ENCODE assay signal across 22 cellular contexts in genomic region chr10:125095776-125096175, GRCh38.
DNase-seq lines count a peak whose midpoint lies in the region; ATAC-seq, FAIRE-seq and TF ChIP-seq lines count a peak whose summit lies in the region.
"Had no signal": no experiment of that assay in that cellular context is flagged by ENCODE, and none has a peak within 500 bp of the region (broad histone marks: within the 10 kb centered on the region; RNA-seq: fewer than 3 reads in every experiment).

No MANE protein-coding gene starts in this region.

- no peak overlapping the region for H2BK120ac ChIP-seq in H9 (ENCODE audit: low read depth, low read length, poor library complexity, severe bottlenecking)

- ATAC-seq in activated T-cell treated with anti-CD3 and anti-CD28 coated beads, Interleukin-2, amount 50 U/mL, for 4 hours, result no peak

- H3K4me3 Mint-ChIP-seq in H9 (no peak overlapping the region; a peak in 1 of 5 replicates), mesothelial cell of epicardium (no peak overlapping the region)
- H3K4me3 Mint-ChIP-seq in dendritic cell treated with granulocyte-macrophage colony-stimulating factor and Interleukin-4, amounts not matched to agents 40 ng/mL and 50 ng/mL, for 4 days, result no peak overlapping the region
- H3K4me3 Mint-ChIP-seq in activated T-cell treated with anti-CD3 and anti-CD28 coated beads, Interleukin-2, amount 50 U/mL, for 4 hours, result no peak overlapping the region
- H3K4me3 Mint-ChIP-seq: CD4-positive, alpha-beta memory T cell had no signal

- no peaks in the 10 kb centered on the region for H3K9me3 Mint-ChIP-seq in H9
- H3K9me3 Mint-ChIP-seq in dendritic cell treated with granulocyte-macrophage colony-stimulating factor and Interleukin-4, amounts not matched to agents 40 ng/mL and 50 ng/mL, for 4 days, result no peaks in the 10 kb centered on the region
- no peaks in the 10 kb centered on the region for H3K9me3 Mint-ChIP-seq in mesothelial cell of epicardium
- no peaks in the 10 kb centered on the region for H3K9me3 Mint-ChIP-seq in activated T-cell treated with anti-CD3 and anti-CD28 coated beads, Interleukin-2, amount 50 U/mL, for 4 hours
- H3K9me3 Mint-ChIP-seq: CD4-positive, alpha-beta memory T cell had no signal

- H2AK5ac ChIP-seq in H9 (ENCODE audit: insufficient read length, low read length), result no peak overlapping the region

- H3K27me3 ChIP-seq in H9 (ENCODE audit: insufficient read depth, low read length) (no peaks in the 10 kb centered on the region), smooth muscle cell (ENCODE audit: low read depth) (no peaks in the 10 kb centered on the region)

- no peaks in the 10 kb centered on the region for H3K79me1 ChIP-seq in H9 (ENCODE audit: insufficient read depth, low read depth, low read length, poor library complexity, severe bottlenecking)

- no peak overlapping the region for H4K5ac ChIP-seq in H9 (ENCODE audit: insufficient read length, low read depth, low read length)

- no peaks in the 10 kb centered on the region for H3K36me3 ChIP-seq in smooth muscle cell (ENCODE audit: low read depth)

- H2AFZ ChIP-seq in H9 (ENCODE audit: low read length) (no peak overlapping the region), smooth muscle cell (ENCODE audit: low read depth) (no peak overlapping the region)

- no peak for FAIRE-seq in GM12891 (lab: Jason Lieb, UNC)
- FAIRE-seq: frontal cortex, HTR-8/SVneo had no signal

- no peak overlapping the region for H3K4ac ChIP-seq in H9 (ENCODE audit: low read depth, low read length)

- H3K79me2 ChIP-seq in H9 (ENCODE audit: insufficient read depth, low read length), result peaks cover 74% of the 10 kb centered on the region; the same call in 1 of the 2 replicates
- peaks cover 86% of the 10 kb centered on the region for H3K79me2 ChIP-seq in smooth muscle cell (ENCODE audit: low read depth)

- no peak overlapping the region for H3K56ac ChIP-seq in H9 (ENCODE audit: insufficient read length, low read depth, low read length)

- no peak overlapping the region for H3T11ph ChIP-seq in H9 (ENCODE audit: low read length)

- intact Hi-C loops in dendritic cell treated with granulocyte-macrophage colony-stimulating factor and Interleukin-4, amounts not matched to agents 40 ng/mL and 50 ng/mL, for 4 days (cut with micrococcal nuclease), result no loop called here

- H2BK15ac ChIP-seq in H9 (ENCODE audit: low read depth, low read length), result no peak overlapping the region

- H3K36me3 Mint-ChIP-seq in H9 (ENCODE audit: insufficient read depth in 1 of 3, low read depth in 3 of 3) (peaks cover 28 to 52% (median 45%) of the 10 kb centered on the region in 3 experiments; a peak in 6 of 7 replicates), mesothelial cell of epicardium (peaks cover 6% of the 10 kb centered on the region)
- peaks cover 36% of the 10 kb centered on the region for H3K36me3 Mint-ChIP-seq in dendritic cell treated with granulocyte-macrophage colony-stimulating factor and Interleukin-4, amounts not matched to agents 40 ng/mL and 50 ng/mL, for 4 days (ENCODE audit: low read depth)
- no peaks in the 10 kb centered on the region for H3K36me3 Mint-ChIP-seq in activated T-cell treated with anti-CD3 and anti-CD28 coated beads, Interleukin-2, amount 50 U/mL, for 4 hours (ENCODE audit: insufficient read depth)
- H3K36me3 Mint-ChIP-seq: CD4-positive, alpha-beta memory T cell had no signal

- TF ChIP-seq CTCF in H9 (conservative IDR thresholded peaks at IDR 0.05) (no peak), mesothelial cell of epicardium (IDR thresholded peaks at IDR 0.05; ENCODE audit: unreplicated experiment) (no peak), smooth muscle cell (IDR thresholded peaks at IDR 0.05; ENCODE audit: borderline replicate concordance, insufficient read depth, poor library complexity, severe bottlenecking) (no peak)

- H3K4me2 ChIP-seq in H9 (ENCODE audit: insufficient read depth, insufficient read length, low read length) (no peak overlapping the region), smooth muscle cell (peak overlapping the region; percentile 20)

- H3K27me3 Mint-ChIP-seq in H9 (ENCODE audit: low read depth), result no peaks in the 10 kb centered on the region
- H3K27me3 Mint-ChIP-seq in dendritic cell treated with granulocyte-macrophage colony-stimulating factor and Interleukin-4, amounts not matched to agents 40 ng/mL and 50 ng/mL, for 4 days, result no peaks in the 10 kb centered on the region
- no peaks in the 10 kb centered on the region for H3K27me3 Mint-ChIP-seq in mesothelial cell of epicardium (ENCODE audit: low read depth)
- no peaks in the 10 kb centered on the region for H3K27me3 Mint-ChIP-seq in activated T-cell treated with anti-CD3 and anti-CD28 coated beads, Interleukin-2, amount 50 U/mL, for 4 hours (ENCODE audit: low read depth)

- no peak overlapping the region for H2BK5ac ChIP-seq in H9 (ENCODE audit: insufficient read length, low read length)

- H3K27ac Mint-ChIP-seq in H9, result peak overlapping the region; percentile 86 to 95 (median 90); a peak in 6 of 7 replicates
- H3K27ac Mint-ChIP-seq in dendritic cell treated with granulocyte-macrophage colony-stimulating factor and Interleukin-4, amounts not matched to agents 40 ng/mL and 50 ng/mL, for 4 days, result peak overlapping the region; percentile 40
- H3K27ac Mint-ChIP-seq in mesothelial cell of epicardium, result peak overlapping the region; percentile 79
- H3K27ac Mint-ChIP-seq: CD4-positive, alpha-beta memory T cell had no signal

- H3K9me3 ChIP-seq in H9 (ENCODE audit: control insufficient read depth, low read depth, low read length) (no peaks in the 10 kb centered on the region), smooth muscle cell (replicated peaks; ENCODE audit: low read depth) (no peaks in the 10 kb centered on the region)

- no peak for TF ChIP-seq POLR2A in GM12891 (IDR thresholded peaks at IDR 0.05; ENCODE audit: low read depth, low read length)

- no peak overlapping the region for H3K18ac ChIP-seq in H9 (ENCODE audit: insufficient read length, low read depth, low read length)

- H3K4me3 ChIP-seq in smooth muscle cell, result no peak overlapping the region
- H3K4me3 ChIP-seq: SK-N-MC had no signal

- DNase-seq in H9, result no peak
- no peak for DNase-seq in mesothelial cell of epicardium (ENCODE audit: low spot score in 2 of 2, unreplicated experiment in 2 of 2)
- DNase-seq in smooth muscle cell (lab: John Stamatoyannopoulos, UW; ENCODE audit: unreplicated experiment), result no peak
- no peak for DNase-seq in LoVo (ENCODE audit: low spot score)
- no peak for DNase-seq in DMS79 (lab: John Stamatoyannopoulos, UW)
- no peak for DNase-seq in GM12891 (ENCODE audit: insufficient read length, low spot score)
- no peak for DNase-seq in activated T-cell treated with anti-CD3 and anti-CD28 coated beads, Interleukin-2, amount 50 U/mL, for 4 hours
- DNase-seq: activated CD4-positive, alpha-beta T cell treated with anti-CD3 and anti-CD28 coated beads, Interleukin-2, amount 50 U/mL, for 1 hour; activated CD8-positive, alpha-beta memory T cell treated with anti-CD3 and anti-CD28 coated beads, Interleukin-2, amount 50 U/mL, for 4 hours; CD4-positive, alpha-beta memory T cell; GF-D8; H7; midbrain; NCI-H1417; NCI-H2107; NCI-H524 treated with DMSO at 0.1 percent for 48 hours; stimulated activated CD8-positive, alpha-beta memory T cell treated with anti-CD3 and anti-CD28 coated beads, Interleukin-4, amount 100 ng/mL, for 48 hours; substantia nigra had no signal

- no peaks in the 10 kb centered on the region for H3K23me2 ChIP-seq in H9 (ENCODE audit: insufficient read length, low read depth, low read length, poor library complexity, severe bottlenecking)

- no peak overlapping the region for H3K14ac ChIP-seq in H9 (ENCODE audit: insufficient read depth, low read length)

- H2BK20ac ChIP-seq in H9 (ENCODE audit: low read depth, low read length, poor library complexity, severe bottlenecking), result no peak overlapping the region

- peaks cover 60 to 68% of the 10 kb centered on the region in 2 experiments for H3K4me1 Mint-ChIP-seq in H9
- peaks cover 57% of the 10 kb centered on the region for H3K4me1 Mint-ChIP-seq in dendritic cell treated with granulocyte-macrophage colony-stimulating factor and Interleukin-4, amounts not matched to agents 40 ng/mL and 50 ng/mL, for 4 days (ENCODE audit: low read depth)
- peaks cover 58% of the 10 kb centered on the region for H3K4me1 Mint-ChIP-seq in mesothelial cell of epicardium
- no peaks in the 10 kb centered on the region for H3K4me1 Mint-ChIP-seq in activated T-cell treated with anti-CD3 and anti-CD28 coated beads, Interleukin-2, amount 50 U/mL, for 4 hours (ENCODE audit: low read depth)

- H3K23ac ChIP-seq in H9 (ENCODE audit: insufficient read length, low read depth, low read length), result no peak overlapping the region

- no peak overlapping the region for H4K91ac ChIP-seq in H9 (ENCODE audit: insufficient read length, low read depth, low read length)

- H3K9ac ChIP-seq in H9 (ENCODE audit: extremely low read depth, insufficient read length, low read length) (no peak overlapping the region), smooth muscle cell (ENCODE audit: low read depth) (peak overlapping the region; percentile 34)

- H4K20me1 ChIP-seq in H9 (ENCODE audit: control insufficient read depth, insufficient read depth, insufficient read length) (no peaks in the 10 kb centered on the region), smooth muscle cell (ENCODE audit: low read depth) (peaks cover 99% of the 10 kb centered on the region)

- no CpG with 5 or more reads among the region's 5 CpGs for WGBS in H9 (ENCODE audit: extremely low coverage, insufficient read length, low lambda C conversion rate)
- 71% methylated on average over 5 of the region's 5 CpGs for WGBS in smooth muscle cell (ENCODE audit: low lambda C conversion rate)

- H3K27ac ChIP-seq in H9 (ENCODE audit: insufficient read length, low read depth, low read length) (no peak overlapping the region), smooth muscle cell (ENCODE audit: low read depth) (peak overlapping the region; percentile 48)
- H3K27ac ChIP-seq: SK-N-MC had no signal

- H3K4me1 ChIP-seq in H9 (ENCODE audit: insufficient read depth, low read length) (peaks cover 7% of the 10 kb centered on the region; the same call in 1 of the 2 replicates), smooth muscle cell (ENCODE audit: low read depth) (peaks cover 26% of the 10 kb centered on the region)

- H4K8ac ChIP-seq in H9 (replicated peaks; ENCODE audit: insufficient read length, low read depth, low read length), result no peak overlapping the region

- no peak overlapping the region for H2BK12ac ChIP-seq in H9 (ENCODE audit: insufficient read length, low read depth, low read length)

- H3F3A ChIP-seq in smooth muscle cell (ENCODE audit: low read depth), result no peaks in the 10 kb centered on the region

TF ChIP-seq in GM12891, 5 proteins besides CTCF, POLR2A, EP300 and RAD21:
- TF ChIP-seq POLR2AphosphoS5 (IDR thresholded peaks at IDR 0.05; ENCODE audit: low read depth, low read length), result no peak
- no peak for TF ChIP-seq POU2F2 (IDR thresholded peaks at IDR 0.05; ENCODE audit: low read depth, low read length)
- no peak for TF ChIP-seq SPI1 (IDR thresholded peaks at IDR 0.05; ENCODE audit: low read depth, low read length)
- no peak for TF ChIP-seq PAX5 (IDR thresholded peaks at IDR 0.05; ENCODE audit: insufficient read depth, low read length, severe bottlenecking)
- TF ChIP-seq TAF1 (IDR thresholded peaks at IDR 0.05; ENCODE audit: low read depth, low read length), result no peak

Comparison
In these comparisons a context has a peak if more than half of its experiments do, and no peak if none do; other contexts are left out.
1. H3K27ac Mint-ChIP-seq: peak in every context shown above with its lines; median percentile 90 in H9; 79 in mesothelial cell of epicardium; 40 in dendritic cell treated with granulocyte-macrophage colony-stimulating factor and Interleukin-4, amounts not matched to agents 40 ng/mL and 50 ng/mL, for 4 days.